In genomic region chr11:69634590-69634989, GRCh38 we compare ENCODE assay signal across 11 cellular contexts.
"Had no signal": no experiment of that assay in that cellular context is flagged by ENCODE, and none has a peak within 500 bp of the region (broad histone marks: within the 10 kb centered on the region; RNA-seq: fewer than 3 reads in every experiment).

No MANE protein-coding gene starts in this region.

- H3K27ac ChIP-seq: colonic mucosa, esophagus muscularis mucosa, hepatocyte, left lung, parathyroid adenoma had no signal

- H3K4me2 ChIP-seq: hepatocyte had no signal

- H3K9me3 ChIP-seq: colonic mucosa, esophagus muscularis mucosa had no signal

- H3K79me2 ChIP-seq: hepatocyte, parathyroid adenoma had no signal

- H2AFZ ChIP-seq: hepatocyte, parathyroid adenoma had no signal

- H3K9ac ChIP-seq: parathyroid adenoma had no signal

- H3K36me3 ChIP-seq: colonic mucosa, esophagus muscularis mucosa, left lung had no signal

- ATAC-seq: left lung; stimulated activated memory B cell treated with anti-CD40 and anti-IgM and Interleukin-4, amounts not matched to agents 10 μg/mL and 1 μg/mL and 100 μg/mL, for 72 hours had no signal

- H3K36me3 Mint-ChIP-seq: activated naive CD4-positive, alpha-beta T cell treated with anti-CD3 and anti-CD28 coated beads, Interleukin-2, amount 10 ng/mL, durations not matched to agents 7 days and 5 days had no signal

- DNase-seq: activated CD4-positive, alpha-beta T cell treated with anti-CD3 and anti-CD28 coated beads, Interleukin-2, amount 10 ng/mL, durations not matched to agents 7 days and 5 days; activated CD8-positive, alpha-beta memory T cell treated with anti-CD3 and anti-CD28 coated beads for 24 hours; activated naive CD4-positive, alpha-beta T cell treated with anti-CD3 and anti-CD28 coated beads, Interleukin-2, amount 10 ng/mL, durations not matched to agents 7 days and 5 days; caudate nucleus; colonic mucosa; left lung; stimulated activated CD4-positive, alpha-beta T cell treated with anti-CD3 and anti-CD28 coated beads, Interleukin-2, amount 100 ng/mL, for 48 hours had no signal

- H3K4me3 ChIP-seq: colonic mucosa, esophagus muscularis mucosa, hepatocyte, left lung had no signal

- H3K4me3 Mint-ChIP-seq: activated CD4-positive, alpha-beta T cell treated with anti-CD3 and anti-CD28 coated beads, Interleukin-2, amount 10 ng/mL, durations not matched to agents 7 days and 5 days; activated naive CD4-positive, alpha-beta T cell treated with anti-CD3 and anti-CD28 coated beads, Interleukin-2, amount 10 ng/mL, durations not matched to agents 7 days and 5 days; stimulated activated memory B cell treated with anti-CD40 and anti-IgM and Interleukin-4, amounts not matched to agents 10 μg/mL and 1 μg/mL and 100 μg/mL, for 72 hours had no signal

- H3K4me1 ChIP-seq: parathyroid adenoma had no signal

- H3K27ac Mint-ChIP-seq: activated CD4-positive, alpha-beta T cell treated with anti-CD3 and anti-CD28 coated beads, Interleukin-2, amount 10 ng/mL, durations not matched to agents 7 days and 5 days; activated naive CD4-positive, alpha-beta T cell treated with anti-CD3 and anti-CD28 coated beads, Interleukin-2, amount 10 ng/mL, durations not matched to agents 7 days and 5 days; stimulated activated memory B cell treated with anti-CD40 and anti-IgM and Interleukin-4, amounts not matched to agents 10 μg/mL and 1 μg/mL and 100 μg/mL, for 72 hours had no signal
